ENCODE assay signal across 28 cellular contexts in genomic region chrX:139475432-139475831, GRCh38. TPM values are rescaled to one million over a fixed set of nuclear protein-coding genes. Genes with fewer than 3 reads are reported as not detected.
"Had no signal": no experiment of that assay in that cellular context is flagged by ENCODE, and none has a peak within 500 bp of the region (broad histone marks: within the 10 kb centered on the region; RNA-seq: fewer than 3 reads in every experiment).

No MANE protein-coding gene starts in this region.

- H3K36me3 ChIP-seq: colonic mucosa, left ventricle myocardium inferior, suprapubic skin had no signal

- H3K9me3 ChIP-seq: colonic mucosa, left ventricle myocardium inferior, psoas muscle, suprapubic skin had no signal

- FAIRE-seq: keratinocyte had no signal

- DNase-seq: activated CD4-positive, alpha-beta T cell treated with anti-CD3 and anti-CD28 coated beads, Interleukin-2, amount 10 ng/mL, durations not matched to agents 7 days and 5 days; activated CD8-positive, alpha-beta T cell treated with anti-CD3 and anti-CD28 coated beads, Interleukin-2, amount 10 ng/mL, durations not matched to agents 7 days and 5 days; activated naive CD4-positive, alpha-beta T cell treated with Interleukin-2 at 50 U/mL for 16 hours; activated naive CD8-positive, alpha-beta T cell treated with anti-CD3 and anti-CD28 coated beads, Interleukin-2, amount 10 ng/mL, durations not matched to agents 7 days and 5 days; activated T-cell treated with anti-CD3 and anti-CD28 coated beads, Interleukin-2, amount 50 U/mL, for 24 hours; anterior cingulate cortex; central memory CD4-positive, alpha-beta T cell; colonic mucosa; foreskin keratinocyte; glutamatergic neuron; left ventricle myocardium inferior; mesenchymal stem cell; naive thymus-derived CD4-positive, alpha-beta T cell; psoas muscle; right cardiac atrium; stimulated activated CD4-positive, alpha-beta T cell treated with anti-CD3 and anti-CD28 coated beads, Interleukin-2, amount 100 ng/mL, for 48 hours; stimulated activated naive CD8-positive, alpha-beta T cell treated with anti-CD3 and anti-CD28 coated beads, Interleukin-15, amount 100 ng/mL, for 72 hours; T1000; trophoblast cell had no signal

- ATAC-seq: activated CD4-positive, CD25-positive, alpha-beta regulatory T cell treated with anti-CD3 and anti-CD28 coated beads, Interleukin-2, amount 50 U/mL, for 24 hours; activated CD8-positive, alpha-beta T cell treated with anti-CD3 and anti-CD28 coated beads, Interleukin-2, amount 10 ng/mL, durations not matched to agents 7 days and 5 days; foreskin keratinocyte; naive thymus-derived CD4-positive, alpha-beta T cell; psoas muscle; right cardiac atrium; stimulated activated naive CD8-positive, alpha-beta T cell treated with anti-CD3 and anti-CD28 coated beads, Interleukin-15, amount 100 ng/mL, for 72 hours had no signal

- H3K27ac ChIP-seq: colonic mucosa, foreskin keratinocyte, left ventricle myocardium inferior, psoas muscle, skin epidermis, suprapubic skin had no signal

- H3K4me1 ChIP-seq: colonic mucosa, foreskin keratinocyte, left ventricle myocardium inferior, psoas muscle, suprapubic skin had no signal

- H3K4me3 ChIP-seq: colonic mucosa, left ventricle myocardium inferior, psoas muscle, skin epidermis, suprapubic skin had no signal

- H3K27me3 ChIP-seq: colonic mucosa, foreskin keratinocyte, suprapubic skin had no signal

RNA-seq across cellular contexts. Expression of gene F9, which starts 55.1 kb away (rescaled TPM):
- total RNA-seq: activated CD4-positive, alpha-beta T cell treated with anti-CD3 and anti-CD28 coated beads, Interleukin-2, amount 10 ng/mL, durations not matched to agents 7 days and 5 days; activated CD8-positive, alpha-beta T cell treated with anti-CD3 and anti-CD28 coated beads, Interleukin-2, amount 10 ng/mL, durations not matched to agents 7 days and 5 days; activated naive CD8-positive, alpha-beta T cell treated with anti-CD3 and anti-CD28 coated beads, Interleukin-2, amount 10 ng/mL, durations not matched to agents 7 days and 5 days; activated T-helper 2 cell treated with anti-CD3 and anti-CD28 coated beads, Interferon-gamma antibody, Interleukin-2, Interleukin-4, amounts not matched to agents 10 μg/mL and 5 μg/mL and 100 μg/mL, durations not matched to agents 14 hours and 24 hours and 36 hours; epithelial cell of proximal tubule; fibroblast of lung; foreskin keratinocyte; left ventricle myocardium inferior; naive thymus-derived CD4-positive, alpha-beta T cell; osteocyte; psoas muscle; right cardiac atrium; T-helper 1 cell treated with Interleukin-12 subunit alpha and Interleukin-12 subunit beta and Interleukin-4 antibody, amounts not matched to agents 30 ng/mL and 1 ng/mL, for 36 hours had no signal
- polyA plus RNA-seq: fibroblast of lung; foreskin keratinocyte; keratinocyte; naive thymus-derived CD4-positive, alpha-beta T cell; psoas muscle; right cardiac atrium had no signal
